ENCODE assay signal across 26 cellular contexts in genomic region chr2:128792476-128793054, GRCh38.
"Had no signal": no experiment of that assay in that cellular context is flagged by ENCODE, and none has a peak within 500 bp of the region (broad histone marks: within the 10 kb centered on the region; RNA-seq: fewer than 3 reads in every experiment).

No MANE protein-coding gene starts in this region.

- H3K36me3 Mint-ChIP-seq: stimulated activated effector memory CD8-positive, alpha-beta T cell treated with anti-CD3 and anti-CD28 coated beads, Interleukin-12 subunit alpha, Interleukin-12 subunit beta, amount 100 ng/mL, for 72 hours; WTC11 had no signal

- H3K27me3 Mint-ChIP-seq: activated CD4-positive, alpha-beta T cell treated with anti-CD3 and anti-CD28 coated beads for 36 hours; dendritic cell treated with granulocyte-macrophage colony-stimulating factor and Interleukin-4, amounts not matched to agents 40 ng/mL and 50 ng/mL, for 4 days; stimulated activated naive CD8-positive, alpha-beta T cell treated with anti-CD3 and anti-CD28 coated beads, Interleukin-15, amount 100 ng/mL, for 72 hours had no signal

- H3K4me1 Mint-ChIP-seq: activated CD4-positive, alpha-beta T cell treated with anti-CD3 and anti-CD28 coated beads for 36 hours; stimulated activated effector memory CD8-positive, alpha-beta T cell treated with anti-CD3 and anti-CD28 coated beads, Interleukin-12 subunit alpha, Interleukin-12 subunit beta, amount 100 ng/mL, for 72 hours; stimulated activated naive CD8-positive, alpha-beta T cell treated with anti-CD3 and anti-CD28 coated beads, Interleukin-15, amount 100 ng/mL, for 72 hours had no signal

- H3K27me3 ChIP-seq: body of pancreas, cardiac muscle cell, foreskin keratinocyte, tibial nerve, uterus had no signal

- H3K27ac Mint-ChIP-seq: activated CD4-positive, alpha-beta T cell treated with anti-CD3 and anti-CD28 coated beads for 36 hours; activated T-helper 1 cell treated with anti-CD3 and anti-CD28 coated beads, Interleukin-12 subunit alpha, Interleukin-12 subunit beta, Interleukin-2, Interleukin-4 antibody, amounts not matched to agents 30 ng/mL and 10 ng/mL and 1 ng/mL, durations not matched to agents 14 hours and 24 hours and 36 hours; dendritic cell treated with granulocyte-macrophage colony-stimulating factor and Interleukin-4, amounts not matched to agents 40 ng/mL and 50 ng/mL, for 4 days; nephron; stimulated activated effector memory CD8-positive, alpha-beta T cell treated with anti-CD3 and anti-CD28 coated beads, Interleukin-12 subunit alpha, Interleukin-12 subunit beta, amount 100 ng/mL, for 72 hours; stimulated activated naive CD8-positive, alpha-beta T cell treated with anti-CD3 and anti-CD28 coated beads, Interleukin-15, amount 100 ng/mL, for 72 hours; T-helper 1 cell treated with Interleukin-12 subunit alpha and Interleukin-12 subunit beta and Interleukin-4 antibody, amounts not matched to agents 30 μg/mL and 1 μg/mL, for 36 hours; WTC11 had no signal

- H3K36me3 ChIP-seq: cardiac muscle cell, left lung, tibial nerve, uterus had no signal

- H3K4me1 ChIP-seq: body of pancreas, foreskin keratinocyte, left lung, parathyroid adenoma, tibial nerve, uterus had no signal

- H3K9ac ChIP-seq: parathyroid adenoma had no signal

- H2AFZ ChIP-seq: parathyroid adenoma had no signal

- DNase-seq: activated CD4-positive, alpha-beta T cell treated with anti-CD3 and anti-CD28 coated beads for 36 hours; activated CD4-positive, alpha-beta T cell treated with anti-CD3 and anti-CD28 coated beads, Interleukin-2, amount 50 U/mL, for 4 hours; activated gamma-delta T cell; activated naive CD4-positive, alpha-beta T cell treated with anti-CD3 and anti-CD28 coated beads, Interleukin-2, amount 50 U/mL, for 16 hours; activated T-cell treated with anti-CD3 and anti-CD28 coated beads for 4 hours; anterior cingulate cortex; body of pancreas; effector CD8-positive, alpha-beta T cell; foreskin keratinocyte; right cardiac atrium; stimulated activated CD4-positive, alpha-beta T cell treated with anti-CD3 and anti-CD28 coated beads, Interleukin-2, amount 100 ng/mL, for 24 hours; stimulated activated naive CD8-positive, alpha-beta T cell treated with anti-CD3 and anti-CD28 coated beads, Interleukin-15, amount 100 ng/mL, for 72 hours; T1000; uterus had no signal

- H3K27ac ChIP-seq: body of pancreas, cardiac muscle cell, foreskin keratinocyte, left lung, parathyroid adenoma, skin epidermis, tibial nerve, uterus had no signal

- H3K4me3 ChIP-seq: body of pancreas, cardiac muscle cell, left lung, lung, skin epidermis, tibial nerve, uterus had no signal

- ATAC-seq: activated CD4-positive, alpha-beta T cell treated with anti-CD3 and anti-CD28 coated beads for 36 hours; body of pancreas; foreskin keratinocyte; left lung; right cardiac atrium; stimulated activated effector memory CD8-positive, alpha-beta T cell treated with anti-CD3 and anti-CD28 coated beads, Interleukin-12 subunit alpha, Interleukin-12 subunit beta, amount 100 ng/mL, for 72 hours; WTC11 had no signal

- H3K9me3 Mint-ChIP-seq: nephron had no signal

- H3K9me3 ChIP-seq: body of pancreas, left lung, tibial nerve, uterus had no signal

- H3K4me3 Mint-ChIP-seq: activated CD4-positive, alpha-beta T cell treated with anti-CD3 and anti-CD28 coated beads for 36 hours; activated T-helper 1 cell treated with anti-CD3 and anti-CD28 coated beads, Interleukin-12 subunit alpha, Interleukin-12 subunit beta, Interleukin-2, Interleukin-4 antibody, amounts not matched to agents 30 ng/mL and 10 ng/mL and 1 ng/mL, durations not matched to agents 14 hours and 24 hours and 36 hours; dendritic cell treated with granulocyte-macrophage colony-stimulating factor and Interleukin-4, amounts not matched to agents 40 ng/mL and 50 ng/mL, for 4 days; nephron; stimulated activated effector memory CD8-positive, alpha-beta T cell treated with anti-CD3 and anti-CD28 coated beads, Interleukin-12 subunit alpha, Interleukin-12 subunit beta, amount 100 ng/mL, for 72 hours; stimulated activated naive CD8-positive, alpha-beta T cell treated with anti-CD3 and anti-CD28 coated beads, Interleukin-15, amount 100 ng/mL, for 72 hours; T-helper 1 cell treated with Interleukin-12 subunit alpha and Interleukin-12 subunit beta and Interleukin-4 antibody, amounts not matched to agents 30 μg/mL and 1 μg/mL, for 36 hours; WTC11 had no signal
